Comparison of ENCODE assay signal across 12 cellular contexts in genomic region chr19:45099465-45100201, GRCh38. TPM values are rescaled to one million over a fixed set of nuclear protein-coding genes. Genes with fewer than 3 reads are reported as not detected.
DNase-seq lines count a peak whose midpoint lies in the region; ATAC-seq and TF ChIP-seq lines count a peak whose summit lies in the region.
"Had no signal": no experiment of that assay in that cellular context is flagged by ENCODE, and none has a peak within 500 bp of the region (broad histone marks: within the 10 kb centered on the region; RNA-seq: fewer than 3 reads in every experiment).

No MANE protein-coding gene starts in this region.

- no peaks in the 10 kb centered on the region for H3K27me3 Mint-ChIP-seq in MCF 10A (ENCODE audit: insufficient read depth, unreplicated experiment)
- H3K27me3 Mint-ChIP-seq: activated CD4-positive, alpha-beta T cell treated with anti-CD3 and anti-CD28 coated beads, Interleukin-2, amount 10 ng/mL, durations not matched to agents 7 days and 5 days; activated naive CD8-positive, alpha-beta T cell treated with anti-CD3 and anti-CD28 coated beads, Interleukin-2, amount 50 U/mL, for 24 hours had no signal

- TF ChIP-seq POLR2A in stomach (IDR thresholded peaks at IDR 0.05) (no peak), spleen (IDR thresholded peaks at IDR 0.05) (no peak)

- no peaks in the 10 kb centered on the region for H3K9me3 ChIP-seq in Loucy (ENCODE audit: insufficient read depth, low read depth, low read length)
- no peaks in the 10 kb centered on the region for H3K9me3 ChIP-seq in stomach
- H3K9me3 ChIP-seq in spleen: no peaks in the 10 kb centered on the region
- H3K9me3 ChIP-seq: neutrophil had no signal

- intact Hi-C loops in MCF 10A (cut with micrococcal nuclease) (loop anchor here (10.0 kb wide), 2 partner anchors 145 to 235 kb away; partner anchors contain the start of gene EXOC3L2), stomach (cut with DNase I; ENCODE audit: low total_unique reads) (no loop called here), spleen (cut with DNase I; ENCODE audit: low total_unique reads) (no loop called here)

- 26 to 62% (median 32%) methylated on average over 11 to 25 of the region's 25 CpGs for WGBS in stomach, 5 donors
- 84 to 91% (median 87%) methylated on average over 25 of the region's 25 CpGs for WGBS in spleen, 5 donors

- POLR2A ChIA-PET in MCF 10A (lab: Yijun Ruan, JAX): interaction anchor here (1.2 kb wide), 1 partner anchor 21 kb away, joined by 4 read pairs; the partner anchor contains the start of gene GEMIN7

- peak overlapping the region; percentile 82 to 94 (median 87) for H3K27ac ChIP-seq in stomach
- no peak overlapping the region for H3K27ac ChIP-seq in spleen
- H3K27ac ChIP-seq: neutrophil had no signal

- TF ChIP-seq CTCF in Loucy (conservative IDR thresholded peaks at IDR 0.05; ENCODE audit: low read length) (no peak), MCF 10A (IDR thresholded peaks at IDR 0.05; ENCODE audit: unreplicated experiment) (no peak), stomach (IDR thresholded peaks at IDR 0.05) (no peak), spleen (IDR thresholded peaks at IDR 0.05 in 8 of 11, conservative IDR thresholded peaks at IDR 0.05 in 3 of 11) (no peak)

- no peaks in the 10 kb centered on the region for H3F3A ChIP-seq in Loucy (ENCODE audit: low read depth)

- no peak overlapping the region for H3K9ac ChIP-seq in Loucy (ENCODE audit: low read depth, low read length, poor library complexity, severe bottlenecking)

- BruUV-seq in MCF 10A (replicated peaks; lab: Mats Ljungman, UMichigan): no TSS peak

- no peaks in the 10 kb centered on the region for H3K27me3 ChIP-seq in Loucy (ENCODE audit: insufficient read depth, low read length, poor library complexity, severe bottlenecking)
- H3K27me3 ChIP-seq in stomach: no peaks in the 10 kb centered on the region
- no peaks in the 10 kb centered on the region for H3K27me3 ChIP-seq in spleen (replicated peaks in 1 of 7)
- H3K27me3 ChIP-seq: neutrophil had no signal

- H3K9me2 ChIP-seq in Loucy (replicated peaks; ENCODE audit: low read depth, low read length): no peaks in the 10 kb centered on the region

- H3K36me3 ChIP-seq in Loucy (ENCODE audit: insufficient read depth, low read length) (peaks cover 10% of the 10 kb centered on the region; the same call in 1 of the 2 replicates), stomach (no peaks in the 10 kb centered on the region), spleen (peaks cover 0 to 18% (median 0%) of the 10 kb centered on the region in 6 donors)

- H3K36me3 Mint-ChIP-seq in MCF 10A (ENCODE audit: insufficient read depth, unreplicated experiment): peaks cover 6% of the 10 kb centered on the region

- TF ChIP-seq EP300 in stomach (IDR thresholded peaks at IDR 0.05): peak; percentile 48

- H4K20me1 ChIP-seq in Loucy (ENCODE audit: insufficient read depth, low read length, poor library complexity, severe bottlenecking): peaks cover 59% of the 10 kb centered on the region

- no peak overlapping the region for H2AFZ ChIP-seq in Loucy (ENCODE audit: low read length)

- H3K4me1 Mint-ChIP-seq in MCF 10A (ENCODE audit: insufficient read depth, unreplicated experiment): peaks cover 58% of the 10 kb centered on the region

- H3K4me3 ChIP-seq in Loucy (ENCODE audit: low read length, poor library complexity, severe bottlenecking) (no peak overlapping the region), stomach (peak overlapping the region in 3 of 4 donors; percentile 0 to 8 (median 5)), spleen (no peak overlapping the region)

- peaks cover 100% of the 10 kb centered on the region for H3K79me2 ChIP-seq in Loucy (ENCODE audit: insufficient read depth, low read length)

- peak overlapping the region; percentile 89 for H3K4me2 ChIP-seq in Loucy (ENCODE audit: low read depth, low read length, poor library complexity, severe bottlenecking)

- CTCF ChIA-PET in MCF 10A (lab: Yijun Ruan, JAX): interaction anchor here (0.7 to 1.1 kb wide), 2 partner anchors 10 to 14 kb away, joined by 3 read pairs; no protein-coding TSS in a partner anchor

- ATAC-seq in HG03469 (IDR thresholded peaks at IDR 0.05; ENCODE audit: unreplicated experiment): no peak
- ATAC-seq: activated naive CD8-positive, alpha-beta T cell treated with anti-CD3 and anti-CD28 coated beads, Interleukin-2, amount 50 U/mL, for 24 hours had no signal

- no peak overlapping the region for H3K4me3 Mint-ChIP-seq in MCF 10A (ENCODE audit: unreplicated experiment)
- H3K4me3 Mint-ChIP-seq: activated CD4-positive, alpha-beta T cell treated with anti-CD3 and anti-CD28 coated beads, Interleukin-2, amount 10 ng/mL, durations not matched to agents 7 days and 5 days; activated naive CD8-positive, alpha-beta T cell treated with anti-CD3 and anti-CD28 coated beads, Interleukin-2, amount 50 U/mL, for 24 hours had no signal

- peak overlapping the region; percentile 41 for H3K27ac Mint-ChIP-seq in MCF 10A (ENCODE audit: low read depth, unreplicated experiment)
- H3K27ac Mint-ChIP-seq: activated CD4-positive, alpha-beta T cell treated with anti-CD3 and anti-CD28 coated beads, Interleukin-2, amount 10 ng/mL, durations not matched to agents 7 days and 5 days; activated naive CD8-positive, alpha-beta T cell treated with anti-CD3 and anti-CD28 coated beads, Interleukin-2, amount 50 U/mL, for 24 hours had no signal

- H3K4me1 ChIP-seq in Loucy (ENCODE audit: insufficient read depth, low read length, poor library complexity, severe bottlenecking) (peaks cover 34% of the 10 kb centered on the region), stomach (peaks cover 99 to 100% (median 100%) of the 10 kb centered on the region in 4 donors), spleen (peaks cover 18 to 100% (median 75%) of the 10 kb centered on the region in 6 donors)

- DNase-seq in MCF 10A (ENCODE audit: unreplicated experiment) (no peak), islet precursor cell (peak; percentile 70), stomach (peak; percentile 63), NCI-H774 (lab: John Stamatoyannopoulos, UW) (no peak), spleen (no peak), NCI-H146 (lab: John Stamatoyannopoulos, UW) (no peak)
- DNase-seq: activated CD4-positive, alpha-beta T cell treated with anti-CD3 and anti-CD28 coated beads, Interleukin-2, amount 10 ng/mL, durations not matched to agents 7 days and 5 days; activated naive CD8-positive, alpha-beta T cell treated with anti-CD3 and anti-CD28 coated beads, Interleukin-2, amount 50 U/mL, for 24 hours had no signal

- no peaks in the 10 kb centered on the region for H3K9me3 Mint-ChIP-seq in MCF 10A (ENCODE audit: unreplicated experiment)
- H3K9me3 Mint-ChIP-seq: activated CD4-positive, alpha-beta T cell treated with anti-CD3 and anti-CD28 coated beads, Interleukin-2, amount 10 ng/mL, durations not matched to agents 7 days and 5 days; activated naive CD8-positive, alpha-beta T cell treated with anti-CD3 and anti-CD28 coated beads, Interleukin-2, amount 50 U/mL, for 24 hours had no signal

RNA-seq across cellular contexts. Expression of gene PPP1R37, which starts 6.7 kb away (rescaled TPM):
- total RNA-seq in MCF 10A (2022) (22.0 and 22.5 TPM in 2 replicates), stomach (100 to 1,000 TPM in 1 of 5 donors, 10 to 100 TPM in 4; 25.7 to 268 (median 55.4) TPM), spleen (10 to 100 TPM; 16.2 to 27.1 (median 19.6) TPM)
- polyA plus RNA-seq in stomach (10 to 100 TPM; 32.4 to 95.8 (median 39.7) TPM), spleen (10 to 100 TPM; 14.3 to 36.7 (median 20.3) TPM)

RNA-seq across cellular contexts. Expression of gene GEMIN7, which starts 20.6 kb away (rescaled TPM):
- total RNA-seq in MCF 10A (2022) (21.0 and 21.8 TPM in 2 replicates), stomach (100 to 1,000 TPM in 1 of 5 donors, 10 to 100 TPM in 2, 1 to 10 TPM in 2; 1.8 to 107 (median 11.2) TPM), spleen (10 to 100 TPM; 19.6 to 33.4 (median 23.1) TPM)
- polyA plus RNA-seq in stomach (10 to 100 TPM; 28.2 to 44.3 (median 36.0) TPM), spleen (10 to 100 TPM; 43.6 to 51.1 (median 49.7) TPM)

RNA-seq across cellular contexts. Expression of gene ZNF296, which starts 23.4 kb away (rescaled TPM):
- total RNA-seq in MCF 10A (2022) (2.0 and 2.7 TPM in 2 replicates), stomach (10 to 100 TPM in 2 of 5 donors, 1 to 10 TPM in 1, under 1 TPM in 1, not detected in 1; 0.45 to 13.4 (median 7.4) TPM), spleen (1 to 10 TPM; 3.9 to 7.5 (median 6.4) TPM)
- polyA plus RNA-seq in stomach (1 to 10 TPM; 2.7 to 7.0 (median 5.0) TPM), spleen (10 to 100 TPM in 1 of 3 donors, 1 to 10 TPM in 2; 7.3 to 11.9 (median 8.8) TPM)
- total RNA-seq: M059J had no signal

Comparison
In these comparisons a context has a peak if more than half of its experiments do, and no peak if none do; other contexts are left out.
1. H3K4me3 ChIP-seq: peak in stomach (3 of 4); none in Loucy (single experiment) and spleen (0 of 8).
2. DNase-seq: peak in islet precursor cell (single experiment) and stomach (single experiment); none in MCF 10A (single experiment), NCI-H774 (single experiment), spleen (single experiment) and NCI-H146 (single experiment).
3. H3K27ac ChIP-seq: peak in stomach (5 of 5); none in spleen (0 of 8).